Comparison of ENCODE assay signal across 8 cellular contexts in the genomic region with DNA sequence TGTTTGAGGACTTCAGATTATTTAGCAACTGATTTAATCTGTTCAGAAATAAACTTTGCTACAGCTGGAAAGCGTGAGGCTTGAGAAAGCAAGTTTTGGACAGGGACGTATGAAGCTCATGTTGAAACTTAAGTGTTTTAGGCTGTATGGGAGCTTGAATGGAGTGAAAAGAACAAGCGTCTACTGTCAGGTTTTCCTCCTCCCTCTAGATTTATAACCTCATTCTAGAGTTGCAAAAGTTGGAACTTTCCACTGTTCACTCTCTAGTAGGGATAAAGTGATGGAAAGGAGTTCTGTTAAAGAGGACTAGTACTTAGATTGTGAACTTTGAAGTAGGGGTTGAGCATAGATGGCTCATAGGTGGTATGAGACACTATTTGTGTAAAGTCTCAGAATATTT. TPM values are rescaled to one million over a fixed set of nuclear protein-coding genes. Genes with fewer than 3 reads are reported as not detected.
A peak's percentile ranks its signal among the peaks of the same experiment; 100 is the strongest.
DNase-seq lines count a peak whose midpoint lies in the region; ATAC-seq, FAIRE-seq and TF ChIP-seq lines count a peak whose summit lies in the region.

No MANE protein-coding gene starts in this region.

- peak in 1 of 2 experiments; percentile 9; a peak in 1 of 6 replicates for ATAC-seq in A549
- ATAC-seq in activated T-helper 17 cell treated with anti-CD3 and anti-CD28 coated beads, Interleukin-2, amount 50 U/mL, for 72 hours (replicated peaks), result no peak
- ATAC-seq in stimulated activated effector memory CD8-positive, alpha-beta T cell treated with anti-CD3 and anti-CD28 coated beads, Interleukin-12 subunit alpha, Interleukin-12 subunit beta, amount 100 ng/mL, for 72 hours, result no peak
- ATAC-seq in GM18907 (IDR thresholded peaks at IDR 0.05; ENCODE audit: unreplicated experiment), result no peak

- no peak for DNase-seq in A549 (ENCODE audit: low read depth in 1 of 2, low spot score in 1 of 2)
- DNase-seq in HFF-Myc (ENCODE audit: extremely low read depth, low read depth), result no peak
- DNase-seq in stimulated activated effector memory CD8-positive, alpha-beta T cell treated with anti-CD3 and anti-CD28 coated beads, Interleukin-12 subunit alpha, Interleukin-12 subunit beta, amount 100 ng/mL, for 72 hours (ENCODE audit: low spot score in 2 of 2), result no peak
- no peak for DNase-seq in posterior cingulate gyrus
- no peak for DNase-seq in AG08396 (ENCODE audit: low spot score)

- H3K4me1 Mint-ChIP-seq in activated T-helper 17 cell treated with anti-CD3 and anti-CD28 coated beads, Interleukin-2, amount 50 U/mL, for 72 hours, result peaks cover 38% of the 10 kb centered on the region
- peaks cover 52% of the 10 kb centered on the region for H3K4me1 Mint-ChIP-seq in stimulated activated effector memory CD8-positive, alpha-beta T cell treated with anti-CD3 and anti-CD28 coated beads, Interleukin-12 subunit alpha, Interleukin-12 subunit beta, amount 100 ng/mL, for 72 hours

- CTCF ChIA-PET in A549 (lab: Yijun Ruan, JAX), result no interaction called here

- no peak for TF ChIP-seq EP300 in A549 (IDR thresholded peaks at IDR 0.05)

- H3K4me3 Mint-ChIP-seq in activated T-helper 17 cell treated with anti-CD3 and anti-CD28 coated beads, Interleukin-2, amount 50 U/mL, for 72 hours, result peak overlapping the region; percentile 94
- H3K4me3 Mint-ChIP-seq in stimulated activated effector memory CD8-positive, alpha-beta T cell treated with anti-CD3 and anti-CD28 coated beads, Interleukin-12 subunit alpha, Interleukin-12 subunit beta, amount 100 ng/mL, for 72 hours, result peak overlapping the region; percentile 96

- peak overlapping the region; percentile 94 for H3K9ac ChIP-seq in iPS-18a (ENCODE audit: low read length)

- intact Hi-C loops in posterior cingulate gyrus (cut with DNase I), result loop anchor here (2.0 kb wide), 1 partner anchor 50 kb away; a partner anchor contains a TSS

- WGBS in A549 (ENCODE audit: missing lambda C conversion rate), result 6% methylated on average over 3 of the region's 3 CpGs

- peak overlapping the region; percentile 80 to 86; a peak in 5 of 6 replicates for H3K27ac ChIP-seq in A549
- H3K27ac ChIP-seq in iPS-18a (ENCODE audit: low read length), result peak overlapping the region; percentile 9

- TF ChIP-seq CTCF in A549 (IDR thresholded peaks at IDR 0.05), result no peak
- TF ChIP-seq CTCF in HFF-Myc (IDR thresholded peaks at IDR 0.05; ENCODE audit: low read depth, low read length, missing control alignments), result no peak

- H3K9me3 ChIP-seq in A549 (no peaks in the 10 kb centered on the region), iPS-18a (ENCODE audit: control insufficient read depth, low read depth, low read length) (no peaks in the 10 kb centered on the region)

- peaks cover 47% of the 10 kb centered on the region for H3K4me1 ChIP-seq in A549
- peaks cover 12% of the 10 kb centered on the region for H3K4me1 ChIP-seq in iPS-18a (ENCODE audit: control insufficient read depth, low read depth, low read length)

- TF ChIP-seq POLR2A in A549 (IDR thresholded peaks at IDR 0.05; ENCODE audit: low read length), result no peak

- H3K27ac Mint-ChIP-seq in activated T-helper 17 cell treated with anti-CD3 and anti-CD28 coated beads, Interleukin-2, amount 50 U/mL, for 72 hours, result peak overlapping the region; percentile 96
- H3K27ac Mint-ChIP-seq in stimulated activated effector memory CD8-positive, alpha-beta T cell treated with anti-CD3 and anti-CD28 coated beads, Interleukin-12 subunit alpha, Interleukin-12 subunit beta, amount 100 ng/mL, for 72 hours, result peak overlapping the region; percentile 97

- no peak for FAIRE-seq in A549 (lab: Jason Lieb, UNC)

- POLR2A ChIA-PET in A549 (lab: Yijun Ruan, JAX), result interaction anchor here (0.6 to 2.0 kb wide), 5 partner anchors 44 to 188 kb away, joined by 3 to 8 read pairs (median 3); a partner anchor contains a TSS

- H3K9me3 Mint-ChIP-seq in activated T-helper 17 cell treated with anti-CD3 and anti-CD28 coated beads, Interleukin-2, amount 50 U/mL, for 72 hours, result no peaks in the 10 kb centered on the region
- no peaks in the 10 kb centered on the region for H3K9me3 Mint-ChIP-seq in stimulated activated effector memory CD8-positive, alpha-beta T cell treated with anti-CD3 and anti-CD28 coated beads, Interleukin-12 subunit alpha, Interleukin-12 subunit beta, amount 100 ng/mL, for 72 hours

- no peak for TF ChIP-seq RAD21 in A549 (conservative IDR thresholded peaks at IDR 0.05 in 1 of 2, IDR thresholded peaks at IDR 0.05 in 1 of 2)

- H3K36me3 Mint-ChIP-seq in activated T-helper 17 cell treated with anti-CD3 and anti-CD28 coated beads, Interleukin-2, amount 50 U/mL, for 72 hours (ENCODE audit: low read depth), result peaks cover 60% of the 10 kb centered on the region
- peaks cover 36% of the 10 kb centered on the region for H3K36me3 Mint-ChIP-seq in stimulated activated effector memory CD8-positive, alpha-beta T cell treated with anti-CD3 and anti-CD28 coated beads, Interleukin-12 subunit alpha, Interleukin-12 subunit beta, amount 100 ng/mL, for 72 hours

- H3K27me3 Mint-ChIP-seq in activated T-helper 17 cell treated with anti-CD3 and anti-CD28 coated beads, Interleukin-2, amount 50 U/mL, for 72 hours, result no peaks in the 10 kb centered on the region

- no peaks in the 10 kb centered on the region for H3K36me3 ChIP-seq in iPS-18a (ENCODE audit: control insufficient read depth, low read depth, low read length)

- no peaks in the 10 kb centered on the region for H3K27me3 ChIP-seq in iPS-18a (ENCODE audit: control insufficient read depth, insufficient read depth, low read length)

- H3K4me3 ChIP-seq in A549 (peak overlapping the region; percentile 60), HFF-Myc (replicated peaks; ENCODE audit: low read depth, low read length) (peak overlapping the region; percentile 79), iPS-18a (ENCODE audit: low read length) (peak overlapping the region; percentile 89)

- H3K4me2 ChIP-seq in A549, result peak overlapping the region; percentile 74

TF ChIP-seq in A549, 52 proteins besides CTCF, POLR2A, EP300 and RAD21:
- TF ChIP-seq, protein P1, sequence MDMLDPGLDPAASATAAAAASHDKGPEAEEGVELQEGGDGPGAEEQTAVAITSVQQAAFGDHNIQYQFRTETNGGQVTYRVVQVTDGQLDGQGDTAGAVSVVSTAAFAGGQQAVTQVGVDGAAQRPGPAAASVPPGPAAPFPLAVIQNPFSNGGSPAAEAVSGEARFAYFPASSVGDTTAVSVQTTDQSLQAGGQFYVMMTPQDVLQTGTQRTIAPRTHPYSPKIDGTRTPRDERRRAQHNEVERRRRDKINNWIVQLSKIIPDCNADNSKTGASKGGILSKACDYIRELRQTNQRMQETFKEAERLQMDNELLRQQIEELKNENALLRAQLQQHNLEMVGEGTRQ (IDR thresholded peaks at IDR 0.05), result no peak
- TF ChIP-seq CBX2 (IDR thresholded peaks at IDR 0.05; ENCODE audit: borderline replicate concordance, low read depth), result no peak
- TF ChIP-seq CHD2 (IDR thresholded peaks at IDR 0.05; ENCODE audit: low read length, partially characterized antibody), result no peak
- no peak for TF ChIP-seq POLR2AphosphoS2 (conservative IDR thresholded peaks at IDR 0.05; ENCODE audit: low read length)
- no peak for TF ChIP-seq RFX5 (IDR thresholded peaks at IDR 0.05)
- TF ChIP-seq NFE2L2 (conservative IDR thresholded peaks at IDR 0.05; ENCODE audit: low read length), result no peak
- no peak for TF ChIP-seq ZSCAN20 (CRISPR knock-in tag; IDR thresholded peaks at IDR 0.05)
- no peak for TF ChIP-seq ZFP36 (IDR thresholded peaks at IDR 0.05; ENCODE audit: borderline replicate concordance, partially characterized antibody)
- TF ChIP-seq HEYL (CRISPR knock-in tag; IDR thresholded peaks at IDR 0.05), result no peak
- TF ChIP-seq HOXB13 (CRISPR knock-in tag; IDR thresholded peaks at IDR 0.05; ENCODE audit: low read depth), result no peak
- no peak for TF ChIP-seq FOSL2 (IDR thresholded peaks at IDR 0.05)
- no peak for TF ChIP-seq FOSL2 (CRISPR knock-in tag; IDR thresholded peaks at IDR 0.05)
- TF ChIP-seq RARB (CRISPR knock-in tag; IDR thresholded peaks at IDR 0.05), result no peak
- no peak for TF ChIP-seq SMC3 (IDR thresholded peaks at IDR 0.05)
- no peak for TF ChIP-seq CHD4 (IDR thresholded peaks at IDR 0.05; ENCODE audit: borderline replicate concordance)
- no peak for TF ChIP-seq HOXA7 (CRISPR knock-in tag; IDR thresholded peaks at IDR 0.05)
- no peak for TF ChIP-seq ZC3H11A (IDR thresholded peaks at IDR 0.05)
- TF ChIP-seq MAZ (IDR thresholded peaks at IDR 0.05; ENCODE audit: borderline replicate concordance, low read depth, low read length), result no peak
- TF ChIP-seq HDAC2 (IDR thresholded peaks at IDR 0.05), result no peak
- TF ChIP-seq CBX8 (IDR thresholded peaks at IDR 0.05), result no peak

RNA-seq across cellular contexts. Expression of a gene that starts 1.1 kb away (rescaled TPM):
- polyA plus RNA-seq in A549 (2011; rRNA removed) (47.3 and 57.5 TPM in 2 replicates), A549 (2017; fragmentation: RNase III; extraction: RNeasy Plus Mini Kit Qiagen cat#74134 plus additional on column Dnase treatment) (24.4 to 25.5 TPM (median 24.5 TPM) in 3 replicates)
- polyA plus RNA-seq in A549 (2012; cell fraction: cytosol; rRNA removed), result 11.9 and 12.0 TPM in 2 replicates
- polyA plus RNA-seq in A549 (2012; cell fraction: nucleus; rRNA removed), result 33.5 and 34.5 TPM in 2 replicates
- 37.6 and 60.2 TPM in 2 replicates for polyA minus RNA-seq in A549 (2011; rRNA and poly(A)+ RNA removed)
- 10 to 100 TPM; 49.6 to 78.1 TPM for total RNA-seq in activated T-helper 17 cell treated with anti-CD3 and anti-CD28 coated beads, Interleukin-2, amount 50 U/mL, for 72 hours

RNA-seq across cellular contexts. Expression of a gene that starts 49.3 kb away (rescaled TPM):
- 106 and 202 TPM in 2 replicates for polyA plus RNA-seq in A549 (2011; rRNA removed)
- 39.9 and 52.1 TPM in 2 replicates for polyA plus RNA-seq in A549 (2012; cell fraction: cytosol; rRNA removed)
- polyA plus RNA-seq in A549 (2012; cell fraction: nucleus; rRNA removed), result 11.7 and 17.5 TPM in 2 replicates
- polyA plus RNA-seq in A549 (2017; fragmentation: RNase III; extraction: RNeasy Plus Mini Kit Qiagen cat#74134 plus additional on column Dnase treatment), result 155 to 159 TPM (median 158 TPM) in 3 replicates
- polyA minus RNA-seq in A549 (2011; rRNA and poly(A)+ RNA removed), result 7.6 and 9.9 TPM in 2 replicates
- 10 to 100 TPM; 52.5 to 80.5 TPM for total RNA-seq in activated T-helper 17 cell treated with anti-CD3 and anti-CD28 coated beads, Interleukin-2, amount 50 U/mL, for 72 hours

RNA-seq across cellular contexts. Expression of a gene that starts 50.7 kb away (rescaled TPM):
- polyA plus RNA-seq in A549 (2011; rRNA removed) (5.7 and 8.8 TPM in 2 replicates), A549 (2017; fragmentation: RNase III; extraction: RNeasy Plus Mini Kit Qiagen cat#74134 plus additional on column Dnase treatment) (5.7 to 7.0 TPM (median 6.1 TPM) in 3 replicates)
- 2.1 TPM in 2 replicates for polyA plus RNA-seq in A549 (2012; cell fraction: cytosol; rRNA removed)
- polyA plus RNA-seq in A549 (2012; cell fraction: nucleus; rRNA removed), result 3.0 and 4.2 TPM in 2 replicates
- polyA minus RNA-seq in A549 (2011; rRNA and poly(A)+ RNA removed), result 11.6 and 12.3 TPM in 2 replicates
- total RNA-seq in activated T-helper 17 cell treated with anti-CD3 and anti-CD28 coated beads, Interleukin-2, amount 50 U/mL, for 72 hours, result 10 to 100 TPM; 14.8 to 16.9 TPM
